In the genomic region with DNA sequence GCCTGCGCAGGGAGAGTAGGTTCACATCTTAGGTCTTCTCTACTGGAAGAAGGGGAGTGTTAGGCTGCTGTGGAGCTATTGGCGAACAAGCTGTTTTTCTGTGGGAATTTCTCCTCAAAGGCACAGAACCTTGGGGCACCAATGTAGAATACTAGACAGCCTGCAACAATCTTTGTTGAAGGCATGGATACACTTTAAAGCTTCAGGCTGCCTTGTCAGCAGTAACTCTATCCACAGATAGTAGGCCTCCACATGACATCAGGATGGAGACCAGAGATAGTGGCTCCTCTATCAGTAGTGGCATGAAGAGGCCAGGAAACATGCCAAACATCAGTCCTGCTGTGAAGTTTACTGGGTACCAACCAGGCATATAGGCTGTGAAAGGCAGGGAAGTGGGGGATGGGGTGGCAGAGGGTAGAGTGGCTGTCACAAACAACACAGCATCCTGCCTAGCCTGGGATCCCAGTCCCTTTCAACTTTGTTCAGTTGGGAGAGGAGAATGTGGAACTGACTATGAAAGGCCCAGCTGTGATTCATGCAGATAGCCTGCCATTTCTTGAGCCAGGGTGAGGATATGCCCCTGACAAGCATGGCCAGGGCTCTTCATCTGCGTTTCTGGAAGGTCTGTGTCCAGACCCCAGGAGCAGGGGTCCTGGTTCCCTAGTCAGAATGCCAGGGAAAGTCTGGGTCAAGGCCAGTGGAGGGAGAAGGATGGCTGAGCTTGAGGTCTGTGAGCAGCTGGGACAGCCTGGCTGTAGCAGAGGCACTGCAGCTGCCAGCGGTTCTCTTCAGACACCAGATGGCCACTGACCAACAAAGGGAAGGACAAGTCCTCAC, we compare ENCODE assay signal across 18 cellular contexts. TPM values are rescaled to one million over a fixed set of nuclear protein-coding genes. Genes with fewer than 3 reads are reported as not detected.
DNase-seq lines count a peak whose midpoint lies in the region; ATAC-seq and TF ChIP-seq lines count a peak whose summit lies in the region.
"Had no signal": no experiment of that assay in that cellular context is flagged by ENCODE, and none has a peak within 500 bp of the region (broad histone marks: within the 10 kb centered on the region; RNA-seq: fewer than 3 reads in every experiment).

No MANE protein-coding gene starts in this region.

- H3K79me2 ChIP-seq in SK-N-SH (ENCODE audit: insufficient read depth), result no peaks in the 10 kb centered on the region

- H3K36me3 ChIP-seq in SK-N-SH (replicated peaks in 1 of 2; ENCODE audit: control insufficient read depth in 1 of 2, insufficient read depth in 2 of 2, low read length in 1 of 2) (peaks cover 21 to 40% of the 10 kb centered on the region in 2 experiments), endodermal cell (ENCODE audit: control insufficient read depth, insufficient read depth, low read length) (peaks cover 34% of the 10 kb centered on the region), psoas muscle (ENCODE audit: insufficient read depth in 1 of 2, low read depth in 1 of 2) (peaks cover 7 to 31% of the 10 kb centered on the region in 2 donors), Caco-2 (ENCODE audit: control insufficient read depth, insufficient read depth, low read length) (peaks cover 7% of the 10 kb centered on the region)

- H3K4me2 ChIP-seq in SK-N-SH, result no peak overlapping the region

- no peaks in the 10 kb centered on the region for H3K9me2 ChIP-seq in SK-N-SH

- H3K9me3 Mint-ChIP-seq in endodermal cell, result no peaks in the 10 kb centered on the region
- H3K9me3 Mint-ChIP-seq in Caco-2 (ENCODE audit: unreplicated experiment), result no peaks in the 10 kb centered on the region
- H3K9me3 Mint-ChIP-seq: CD8-positive, alpha-beta T cell had no signal

- H3K4me3 ChIP-seq in SK-N-SH (ENCODE audit: low read depth in 2 of 2, low read length in 1 of 2) (no peak overlapping the region), HL-60 (replicated peaks; ENCODE audit: insufficient read depth, low read length) (no peak overlapping the region), endodermal cell (ENCODE audit: low read length) (no peak overlapping the region), psoas muscle (no peak overlapping the region), Caco-2 (ENCODE audit: low read depth, low read length) (no peak overlapping the region)
- H3K4me3 ChIP-seq: gastrocnemius medialis, mucosa of descending colon, SJSA1 had no signal

- ATAC-seq in SK-N-SH treated with all-trans-retinoic acid at 6 μM for 48 hours, result no peak; the same call in 2 of the 3 replicates
- ATAC-seq in psoas muscle, result peak; percentile 36 to 49 (median 40)
- no peak for ATAC-seq in GM21786 (IDR thresholded peaks at IDR 0.05; ENCODE audit: unreplicated experiment)
- ATAC-seq: CD8-positive, alpha-beta T cell; gastrocnemius medialis had no signal

- TF ChIP-seq RAD21 in SK-N-SH (IDR thresholded peaks at IDR 0.05; ENCODE audit: low read length), result no peak

- TF ChIP-seq CTCF in SK-N-SH (IDR thresholded peaks at IDR 0.05), result no peak
- TF ChIP-seq CTCF in HL-60 (IDR thresholded peaks at IDR 0.05; ENCODE audit: insufficient read depth, low read length), result no peak
- no peak for TF ChIP-seq CTCF in endodermal cell (conservative IDR thresholded peaks at IDR 0.05)
- TF ChIP-seq CTCF in psoas muscle (IDR thresholded peaks at IDR 0.05), result no peak
- no peak for TF ChIP-seq CTCF in Caco-2 (IDR thresholded peaks at IDR 0.05; ENCODE audit: insufficient read depth in 1 of 2, low read depth in 1 of 2, low read length in 1 of 2, severe bottlenecking in 1 of 2, unreplicated experiment in 1 of 2)
- TF ChIP-seq CTCF in GM10266 (IDR thresholded peaks at IDR 0.05; ENCODE audit: control insufficient read depth, insufficient read depth, low read depth, missing control alignments), result no peak

- H4K20me1 ChIP-seq in SK-N-SH (ENCODE audit: insufficient read depth), result no peaks in the 10 kb centered on the region

- H3K4me3 Mint-ChIP-seq in endodermal cell (no peak overlapping the region), Caco-2 (ENCODE audit: unreplicated experiment) (no peak overlapping the region)
- H3K4me3 Mint-ChIP-seq: CD8-positive, alpha-beta T cell had no signal

- no peak for TF ChIP-seq EP300 in SK-N-SH (IDR thresholded peaks at IDR 0.05; ENCODE audit: borderline replicate concordance in 1 of 2, low read depth in 1 of 2, low read length in 1 of 2)

- no peak overlapping the region for H2AFZ ChIP-seq in SK-N-SH (ENCODE audit: low read depth)

- H3K9ac ChIP-seq in SK-N-SH (no peak overlapping the region), endodermal cell (ENCODE audit: extremely low read depth, low read length, poor library complexity, severe bottlenecking) (no peak overlapping the region)

- H3K4me1 ChIP-seq in SK-N-SH (ENCODE audit: control insufficient read depth in 1 of 2, insufficient read depth in 2 of 2, low read depth in 1 of 2, low read length in 1 of 2) (peaks cover 0 to 10% of the 10 kb centered on the region in 2 experiments; a peak in 1 of 4 replicates), endodermal cell (ENCODE audit: control insufficient read depth, insufficient read depth, low read length) (peaks cover 3% of the 10 kb centered on the region), psoas muscle (peaks cover 3% of the 10 kb centered on the region), Caco-2 (no peaks in the 10 kb centered on the region)
- H3K4me1 ChIP-seq: gastrocnemius medialis, SJSA1 had no signal

- BruUV-seq in Caco-2 (replicated peaks; lab: Mats Ljungman, UMichigan), result no TSS peak

- no peak overlapping the region for H3K27ac Mint-ChIP-seq in endodermal cell
- H3K27ac Mint-ChIP-seq in Caco-2 (ENCODE audit: unreplicated experiment), result no peak overlapping the region
- H3K27ac Mint-ChIP-seq: CD8-positive, alpha-beta T cell; progenitor cell of endocrine pancreas had no signal

- H3K4me1 Mint-ChIP-seq in endodermal cell (peaks cover 22% of the 10 kb centered on the region), Caco-2 (ENCODE audit: low read depth, unreplicated experiment) (no peaks in the 10 kb centered on the region)

- intact Hi-C loops in psoas muscle (cut with DNase I) (loop anchor here in 1 of 2 donors (5.0 kb wide), 1 partner anchor 42 kb away; no protein-coding TSS in a partner anchor), Caco-2 (cut with micrococcal nuclease; ENCODE audit: unreplicated experiment) (no loop called here)

- DNase-seq in SK-N-SH, result peak; percentile 30
- DNase-seq in HL-60 (ENCODE audit: low read depth in 1 of 2, low spot score in 1 of 2), result no peak
- peak; percentile 51 for DNase-seq in endodermal cell
- DNase-seq in psoas muscle, result no peak
- no peak for DNase-seq in Caco-2
- DNase-seq in GM10266 (ENCODE audit: extremely low spot score), result no peak
- DNase-seq: 8988T; activated naive CD4-positive, alpha-beta T cell treated with anti-CD3 and anti-CD28 coated beads, Interleukin-2, amount 50 U/mL, for 16 hours; CD8-positive, alpha-beta T cell; gastrocnemius medialis; NCI-H1048; NCI-H2171; NK-92 treated with Interleukin-12 subunit alpha and Interleukin-12 subunit beta, amount 100 ng/mL, for 24 hours had no signal

- CTCF ChIA-PET in SK-N-SH (lab: Yijun Ruan, JAX), result interaction anchor here (0.8 to 3.3 kb wide), 9 partner anchors 9 to 555 kb away, joined by 3 to 12 read pairs (median 4); no protein-coding TSS in a partner anchor
- CTCF ChIA-PET in Caco-2 (lab: Charles Lee), result interaction anchor here (0.8 to 0.9 kb wide), 2 partner anchors 187 to 239 kb away, joined by 3 to 4 read pairs; no protein-coding TSS in a partner anchor

- WGBS in SK-N-SH (ENCODE audit: low lambda C conversion rate), result 98% methylated on average over 4 of the region's 4 CpGs
- WGBS in endodermal cell (ENCODE audit: insufficient coverage in 1 of 2, insufficient read length in 1 of 2), 2 experiments, result 95 to 96% methylated on average over 3 to 4 of the region's 4 CpGs
- WGBS in psoas muscle, 3 donors, result 63 to 68% (median 66%) methylated on average over 4 of the region's 4 CpGs

- no peaks in the 10 kb centered on the region for H3F3A ChIP-seq in SK-N-SH (replicated peaks; ENCODE audit: insufficient read depth)

- no peaks in the 10 kb centered on the region for H3K27me3 Mint-ChIP-seq in endodermal cell (ENCODE audit: insufficient read depth)
- no peaks in the 10 kb centered on the region for H3K27me3 Mint-ChIP-seq in Caco-2 (ENCODE audit: insufficient read depth, unreplicated experiment)

- H3K9me3 ChIP-seq in SK-N-SH (no peaks in the 10 kb centered on the region), endodermal cell (ENCODE audit: control insufficient read depth, low read length) (no peaks in the 10 kb centered on the region), psoas muscle (no peaks in the 10 kb centered on the region), Caco-2 (no peaks in the 10 kb centered on the region)
- H3K9me3 ChIP-seq: gastrocnemius medialis, mucosa of descending colon, SJSA1 had no signal

- peaks cover 19% of the 10 kb centered on the region for H3K36me3 Mint-ChIP-seq in endodermal cell (ENCODE audit: low read depth)
- H3K36me3 Mint-ChIP-seq in Caco-2 (ENCODE audit: insufficient read depth, unreplicated experiment), result peaks cover 47% of the 10 kb centered on the region

- H3K27ac ChIP-seq in SK-N-SH (ENCODE audit: low read depth in 2 of 2, low read length in 1 of 2) (peak overlapping the region in 1 of 2 experiments; percentile 67; a peak in 2 of 4 replicates), HL-60 (replicated peaks) (peak overlapping the region; percentile 69), endodermal cell (ENCODE audit: low read depth, low read length) (no peak overlapping the region), psoas muscle (no peak overlapping the region)
- H3K27ac ChIP-seq: gastrocnemius medialis, SJSA1 had no signal

- H3K27me3 ChIP-seq in SK-N-SH (ENCODE audit: insufficient read depth) (no peaks in the 10 kb centered on the region), HL-60 (ENCODE audit: insufficient read depth, poor library complexity, severe bottlenecking) (no peaks in the 10 kb centered on the region), endodermal cell (ENCODE audit: control insufficient read depth, insufficient read depth, low read length, poor library complexity, severe bottlenecking) (no peaks in the 10 kb centered on the region), psoas muscle (ENCODE audit: insufficient read depth in 3 of 3, low read length in 2 of 3) (no peaks in the 10 kb centered on the region), Caco-2 (replicated peaks; ENCODE audit: control insufficient read depth, insufficient read depth, low read length) (no peaks in the 10 kb centered on the region)
- H3K27me3 ChIP-seq: gastrocnemius medialis, SJSA1 had no signal

- POLR2A ChIA-PET in SK-N-SH (lab: Yijun Ruan, JAX), result interaction anchor here (1.6 kb wide), 1 partner anchor 12 kb away, joined by 4 read pairs; no protein-coding TSS in a partner anchor
- POLR2A ChIA-PET in Caco-2 (lab: Charles Lee), result no interaction called here

TF ChIP-seq in SK-N-SH treated with all-trans-retinoic acid at 6 μM for 48 hours, 23 proteins besides CTCF, POLR2A, EP300 and RAD21 (continues in another document):
- TF ChIP-seq SNAI2 (CRISPR knock-in tag; IDR thresholded peaks at IDR 0.05), result no peak

RNA-seq across cellular contexts. Expression of gene HK3, which starts 1.0 kb away (rescaled TPM):
- polyA plus RNA-seq in SK-N-SH (2012; rRNA removed), result 0.02 TPM in 2 replicates
- 0.01 TPM in 1 of 2 replicates, not detected in the other for polyA plus RNA-seq in SK-N-SH (2012; cell fraction: cytosol; rRNA removed)
- polyA plus RNA-seq in SK-N-SH (2012; cell fraction: nucleus; rRNA removed), result 0.19 and 0.20 TPM in 2 replicates
- total RNA-seq in endodermal cell, result under 1 TPM in 1 of 2 donors, not detected in 1; 0.55 TPM
- not detected for polyA plus RNA-seq in endodermal cell (2013, experiment 1 of 2)
- polyA plus RNA-seq in endodermal cell (2013, experiment 2 of 2), result not detected
- total RNA-seq in psoas muscle, result 1 to 10 TPM; 1.7 to 3.1 (median 2.3) TPM
- 1 to 10 TPM; 1.6 to 2.7 (median 2.6) TPM for polyA plus RNA-seq in psoas muscle
- 0.29 and 0.97 TPM in 2 replicates for total RNA-seq in Caco-2 (2022)
- total RNA-seq: CD8-positive, alpha-beta T cell; progenitor cell of endocrine pancreas; SJSA1 had no signal

Comparison
In these comparisons a context has a peak if more than half of its experiments do, and no peak if none do; other contexts are left out.
1. DNase-seq: peak in SK-N-SH (single experiment) and endodermal cell (single experiment); none in HL-60 (0 of 2), psoas muscle (0 of 2), Caco-2 (0 of 2) and GM10266 (single experiment).
2. ATAC-seq: peak in psoas muscle (4 of 4); none in SK-N-SH treated with all-trans-retinoic acid at 6 μM for 48 hours (single experiment) and GM21786 (single experiment).